In genomic region chr6:16237242-16237641, GRCh38 we compare ENCODE assay signal across 12 cellular contexts. TPM values are rescaled to one million over a fixed set of nuclear protein-coding genes. Genes with fewer than 3 reads are reported as not detected.
DNase-seq lines count a peak whose midpoint lies in the region; ATAC-seq, FAIRE-seq and TF ChIP-seq lines count a peak whose summit lies in the region.
"Had no signal": no experiment of that assay in that cellular context is flagged by ENCODE, and none has a peak within 500 bp of the region (broad histone marks: within the 10 kb centered on the region; RNA-seq: fewer than 3 reads in every experiment).

No MANE protein-coding gene starts in this region.

- peaks cover 6% of the 10 kb centered on the region; the same call in 1 of the 2 replicates for H4K20me1 ChIP-seq in BLaER1
- no peaks in the 10 kb centered on the region for H4K20me1 ChIP-seq in GM23248 (ENCODE audit: insufficient read depth)
- H4K20me1 ChIP-seq in GM12878 (ENCODE audit: control insufficient read depth, insufficient read depth), result no peaks in the 10 kb centered on the region; the same call in 1 of the 2 replicates

- H3K36me3 ChIP-seq in BLaER1 (no peaks in the 10 kb centered on the region), GM23248 (ENCODE audit: low read depth) (no peaks in the 10 kb centered on the region), GM12878 (ENCODE audit: control insufficient read depth in 2 of 2, insufficient read depth in 2 of 2, low read length in 1 of 2) (no peaks in the 10 kb centered on the region)
- H3K36me3 ChIP-seq: cardiac muscle cell, neutrophil, SJSA1 had no signal

- H3K4me1 ChIP-seq in BLaER1 (peaks cover 44% of the 10 kb centered on the region), GM23248 (ENCODE audit: insufficient read depth) (no peaks in the 10 kb centered on the region), GM12878 (ENCODE audit: control insufficient read depth, insufficient read depth, low read length) (peaks cover 24% of the 10 kb centered on the region)

- H3K4me1 Mint-ChIP-seq in osteocyte (ENCODE audit: unreplicated experiment), result peaks cover 44% of the 10 kb centered on the region

- CTCF ChIA-PET in GM12878 (lab: Yijun Ruan, JAX), result interaction anchor here (0.6 to 1.8 kb wide), 2 partner anchors 39 to 352 kb away, joined by 3 to 7 read pairs; no protein-coding TSS in a partner anchor

- DNase-seq in GM23248 (no peak), GM12878 (ENCODE audit: low read depth, low spot score) (no peak), osteocyte (ENCODE audit: extremely low spot score, unreplicated experiment) (no peak), mesenteric fat pad (ENCODE audit: low spot score) (no peak), anterior cingulate cortex (lab: John Stamatoyannopoulos, UW) (no peak), NCI-H1105 treated with DMSO at 0.1 percent for 48 hours (lab: John Stamatoyannopoulos, UW) (no peak), GM13976 (ENCODE audit: low spot score) (no peak)
- DNase-seq: stimulated activated CD4-positive, alpha-beta T cell treated with anti-CD3 and anti-CD28 coated beads, Interleukin-2, amount 100 ng/mL, for 48 hours had no signal

- TF ChIP-seq CTCF in GM12878 (IDR thresholded peaks at IDR 0.05 in 2 of 3, conservative IDR thresholded peaks at IDR 0.05 in 1 of 3; ENCODE audit: control insufficient read depth in 2 of 3, extremely low read depth in 1 of 3, insufficient read depth in 1 of 3, low read depth in 3 of 3, low read length in 3 of 3) (no peak), osteocyte (IDR thresholded peaks at IDR 0.05) (no peak), GM13976 (IDR thresholded peaks at IDR 0.05; ENCODE audit: borderline replicate concordance, control extremely low read depth, extremely low read depth, insufficient read depth, missing control alignments) (no peak)

- H3K27me3 Mint-ChIP-seq in osteocyte (ENCODE audit: unreplicated experiment), result no peaks in the 10 kb centered on the region

- RAD21 ChIA-PET in GM12878 (lab: Charles Lee; ENCODE audit: unreplicated experiment), result interaction anchor here (0.6 to 1.4 kb wide), 5 partner anchors 19 to 197 kb away, joined by 3 to 4 read pairs (median 3); no protein-coding TSS in a partner anchor

- H3K36me3 Mint-ChIP-seq in osteocyte (ENCODE audit: unreplicated experiment), result no peaks in the 10 kb centered on the region

- H3K9me3 ChIP-seq in BLaER1 (no peaks in the 10 kb centered on the region), GM23248 (ENCODE audit: low read depth) (no peaks in the 10 kb centered on the region), GM12878 (replicated peaks; ENCODE audit: control insufficient read depth, insufficient read depth, low read length) (no peaks in the 10 kb centered on the region; the same call in 2 of the 3 replicates)
- H3K9me3 ChIP-seq: neutrophil, SJSA1 had no signal

- SMC1A ChIA-PET in GM12878 (lab: Charles Lee; ENCODE audit: uncharacterized antibody, unreplicated experiment), result interaction anchor here (0.9 to 1.3 kb wide), 2 partner anchors 18 to 49 kb away, joined by 3 to 4 read pairs; no protein-coding TSS in a partner anchor

- WGBS in GM23248 (ENCODE audit: low coverage in 1 of 2, low lambda C conversion rate in 2 of 2, missing lambda C conversion rate in 2 of 2), 2 experiments, result 95 to 96% methylated on average over 7 of the region's 7 CpGs
- 82% methylated on average over 7 of the region's 7 CpGs for WGBS in GM12878 (ENCODE audit: insufficient coverage, insufficient replicate concordance, low lambda C conversion rate, missing lambda C conversion rate)

- no peak; the same call in 2 of the 3 replicates for ATAC-seq in GM12878

- H3K9me3 Mint-ChIP-seq in osteocyte (ENCODE audit: unreplicated experiment), result no peaks in the 10 kb centered on the region

- TF ChIP-seq POLR2A in GM12878 (IDR thresholded peaks at IDR 0.05; ENCODE audit: low read depth, low read length), result no peak

- no peak for TF ChIP-seq EP300 in GM12878 (IDR thresholded peaks at IDR 0.05; ENCODE audit: borderline replicate concordance in 1 of 2, control insufficient read depth in 1 of 2, low read depth in 2 of 2, low read length in 2 of 2)

- POLR2A ChIA-PET in GM12878 (lab: Charles Lee), result interaction anchor here (0.7 kb wide), 1 partner anchor 574 kb away, joined by 3 read pairs; no protein-coding TSS in a partner anchor

- H3K9ac ChIP-seq in BLaER1 (no peak overlapping the region), GM23248 (no peak overlapping the region), GM12878 (ENCODE audit: control insufficient read depth, insufficient read depth, low read length) (no peak overlapping the region)

- no peaks in the 10 kb centered on the region for H3K79me2 ChIP-seq in GM23248 (ENCODE audit: insufficient read depth)
- H3K79me2 ChIP-seq in GM12878 (ENCODE audit: control insufficient read depth, insufficient read depth, low read length), result no peaks in the 10 kb centered on the region

- H2AFZ ChIP-seq in GM23248 (no peak overlapping the region), GM12878 (ENCODE audit: control insufficient read depth, low read depth, low read length) (no peak overlapping the region)

- peak; percentile 18 for FAIRE-seq in GM12878 (lab: Jason Lieb, UNC)

- peak overlapping the region; percentile 69 for H3K4me3 Mint-ChIP-seq in osteocyte (ENCODE audit: unreplicated experiment)

- intact Hi-C loops in GM12878 (cut with micrococcal nuclease; ENCODE audit: unreplicated experiment), result no loop called here

- peaks cover 30% of the 10 kb centered on the region for H3K27me3 ChIP-seq in BLaER1
- H3K27me3 ChIP-seq in GM23248 (replicated peaks; ENCODE audit: insufficient read depth), result no peaks in the 10 kb centered on the region
- H3K27me3 ChIP-seq in GM12878 (replicated peaks in 1 of 2; ENCODE audit: control insufficient read depth in 2 of 2, insufficient read depth in 2 of 2, low read length in 1 of 2), result peaks cover 1 to 5% of the 10 kb centered on the region in 2 experiments; a peak in 3 of 4 replicates
- H3K27me3 ChIP-seq: SJSA1 had no signal

- peak overlapping the region; percentile 81 for H3K27ac Mint-ChIP-seq in osteocyte (ENCODE audit: unreplicated experiment)

- no peak overlapping the region for H3K27ac ChIP-seq in BLaER1
- no peak overlapping the region for H3K27ac ChIP-seq in GM23248
- no peak overlapping the region for H3K27ac ChIP-seq in GM12878 (ENCODE audit: control insufficient read depth, insufficient read depth)
- H3K27ac ChIP-seq: cardiac muscle cell, neutrophil had no signal

- TF ChIP-seq RAD21 in GM12878 (IDR thresholded peaks at IDR 0.05; ENCODE audit: insufficient read depth, low read depth, low read length), result no peak

- H3K4me2 ChIP-seq in BLaER1, result peak overlapping the region; percentile 97
- peak overlapping the region; percentile 89 for H3K4me2 ChIP-seq in GM23248 (ENCODE audit: unreplicated experiment)
- peak overlapping the region; percentile 69 for H3K4me2 ChIP-seq in GM12878 (ENCODE audit: control insufficient read depth, insufficient read depth)

- H3F3A ChIP-seq in GM23248 (ENCODE audit: insufficient read depth), result peaks cover 13% of the 10 kb centered on the region; the same call in 1 of the 2 replicates

- H3K4me3 ChIP-seq in BLaER1 (no peak overlapping the region), GM23248 (peak overlapping the region; percentile 56; the same call in 1 of the 2 replicates), GM12878 (no peak overlapping the region)

- in situ Hi-C loops in GM23248 (cut with MboI), result no loop called here
- in situ Hi-C loops in GM12878 (cut with MboI), result no loop called here
- in situ Hi-C loops in GM13976 (cut with MboI; ENCODE audit: low sequenced_read_pairs, unreplicated experiment), result no loop called here

- H3K9me2 ChIP-seq in GM23248 (ENCODE audit: insufficient read depth), result no peaks in the 10 kb centered on the region

- BruUV-seq in GM12878 (replicated peaks; lab: Mats Ljungman, UMichigan), result no TSS peak

TF ChIP-seq in GM12878, 131 proteins besides CTCF, POLR2A, EP300 and RAD21 (continues in another document):
- TF ChIP-seq FOXM1 (IDR thresholded peaks at IDR 0.05; ENCODE audit: low read depth, low read length) (no peak), HDAC6 (IDR thresholded peaks at IDR 0.05; ENCODE audit: unreplicated experiment) (no peak), SUPT20H (IDR thresholded peaks at IDR 0.05; ENCODE audit: borderline replicate concordance, control insufficient read depth, low read depth, low read length) (no peak), HSF1 (IDR thresholded peaks at IDR 0.05; ENCODE audit: low read depth, low read length) (no peak)

RNA-seq across cellular contexts. Expression of gene GMPR, which starts 1.1 kb away (rescaled TPM):
- total RNA-seq in GM23248 (2014; rRNA removed; shearing (Covaris generic)), result 0.63 and 2.2 TPM in 2 replicates
- polyA plus RNA-seq in GM23248 (2016; fragmentation: Nextera tagmentation; extraction: Ambion mirVana) (1.5 and 2.3 TPM in 2 replicates), GM12878 (2011; rRNA removed) (0.78 and 1.8 TPM in 2 replicates), GM12878 (2014; fragmentation: Illumina TruSeq; extraction: Trizol) (0.78 and 0.84 TPM in 2 replicates), GM12878 (2014; fragmentation: Nextera tagmentation; extraction: Ambion mirVana) (under 1 TPM in 1 of 2 experiments, not detected in 1; 0.49 TPM), GM12878 (2014; rRNA removed) (0.32 and 0.55 TPM in 2 replicates), GM12878 (2016; fragmentation: Nextera tagmentation; extraction: Ambion mirVana) (under 1 TPM; 0.15 to 0.24 TPM)
- total RNA-seq in GM12878 (2013; cell fraction: nucleolus; rRNA removed), result not detected in 2 replicates
- total RNA-seq in GM12878 (2014; rRNA removed) (0.22 and 0.62 TPM in 2 replicates), GM12878 (2014; rRNA removed; fragmentation: Illumina TruSeq; extraction: Trizol) (0.18 and 0.23 TPM in 2 replicates), GM12878 (2021) (0.67 and 1.1 TPM in 2 replicates), osteocyte (7.7 and 7.8 TPM in 2 replicates), mesenteric fat pad (5.9 TPM)
- 0.47 TPM for polyA plus RNA-seq in GM12878 (2011; ENCODE audit: low read depth)
- polyA plus RNA-seq in GM12878 (2011; cell fraction: cytosol; rRNA removed), result 1.8 and 1.9 TPM in 2 replicates
- polyA plus RNA-seq in GM12878 (2011; cell fraction: nucleus; rRNA removed), result 1.1 TPM in 2 replicates
- polyA plus RNA-seq in GM12878 (2012), result 1.9 and 3.2 TPM in 2 replicates
- 1.0 and 1.2 TPM in 2 replicates for polyA minus RNA-seq in GM12878 (2011; rRNA and poly(A)+ RNA removed)
- polyA minus RNA-seq in GM12878 (2011; cell fraction: cytosol; rRNA and poly(A)+ RNA removed), result 0.94 and 1.0 TPM in 2 replicates
- 0.24 and 0.67 TPM in 2 replicates for polyA minus RNA-seq in GM12878 (2011; cell fraction: nucleus; rRNA and poly(A)+ RNA removed)
